ENCODE assay signal across 8 cellular contexts in the genomic region with DNA sequence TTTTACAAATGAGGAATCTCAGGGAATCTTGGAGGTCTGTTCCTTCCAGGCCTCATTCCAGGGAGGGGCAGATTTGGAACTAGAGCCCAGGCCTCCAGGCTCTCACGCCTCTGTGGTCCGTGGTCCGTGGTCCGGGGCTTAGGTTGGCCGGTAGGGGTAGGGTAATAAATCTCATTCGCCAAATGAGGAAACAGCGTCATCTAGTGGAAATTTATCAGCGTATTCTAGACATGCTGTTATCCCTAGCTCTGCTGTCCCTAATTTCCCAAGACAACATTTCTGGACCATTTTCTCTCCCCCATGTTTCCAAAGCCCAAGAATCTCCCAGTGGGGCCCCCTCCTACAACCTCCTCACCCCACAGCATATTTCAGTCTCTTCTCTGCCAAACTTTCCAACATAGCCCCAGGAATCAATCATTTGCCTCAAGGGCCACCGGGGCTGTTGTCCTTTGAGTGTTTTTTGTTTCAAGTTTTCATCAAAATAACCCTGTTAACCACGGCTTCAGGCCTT.
DNase-seq lines count a peak whose midpoint lies in the region; FAIRE-seq and TF ChIP-seq lines count a peak whose summit lies in the region.

No MANE protein-coding gene starts in this region.

- H3K36me3 ChIP-seq in Peyer's patch: no peaks in the 10 kb centered on the region
- H3K36me3 ChIP-seq in hepatocyte (replicated peaks; ENCODE audit: insufficient read depth, low read depth): no peaks in the 10 kb centered on the region

- FAIRE-seq in H54 (lab: Jason Lieb, UNC): no peak

- no peaks in the 10 kb centered on the region for H4K20me1 ChIP-seq in hepatocyte (ENCODE audit: insufficient read depth, poor library complexity, severe bottlenecking)

- H3K27me3 ChIP-seq in Peyer's patch (no peaks in the 10 kb centered on the region), hepatocyte (no peaks in the 10 kb centered on the region)

- in situ Hi-C loops in astrocyte of the cerebellum (cut with HindIII; ENCODE audit: low sequenced_read_pairs): loop anchor here (5.0 to 10.0 kb wide), 3 partner anchors 156 to 641 kb away; no protein-coding TSS in a partner anchor

- peak; percentile 65 for DNase-seq in GM10248 (ENCODE audit: extremely low spot score)
- peak; percentile 38 for DNase-seq in H54 (ENCODE audit: insufficient read length, low spot score)
- DNase-seq in LoVo (ENCODE audit: low spot score): peak; percentile 76
- peak in 1 of 3 donors; percentile 58 for DNase-seq in Peyer's patch
- DNase-seq in astrocyte of the cerebellum (ENCODE audit: low read depth): peak; percentile 88
- peak; percentile 89 for DNase-seq in hepatocyte (ENCODE audit: low spot score)
- DNase-seq in retinal pigment epithelial cell (ENCODE audit: low read depth): peak; percentile 56
- DNase-seq in activated CD4-positive, CD25-positive, alpha-beta regulatory T cell treated with anti-CD3 and anti-CD28 coated beads, Interleukin-2, amount 50 U/mL, for 72 hours: no peak

- TF ChIP-seq CTCF in GM10248 (IDR thresholded peaks at IDR 0.05; ENCODE audit: control extremely low read depth, extremely low read depth, low read depth, missing control alignments): peak; percentile 70
- TF ChIP-seq CTCF in Peyer's patch (IDR thresholded peaks at IDR 0.05): peak; percentile 35 to 98 (median 85)
- TF ChIP-seq CTCF in astrocyte of the cerebellum (IDR thresholded peaks at IDR 0.05; ENCODE audit: low read depth, low read length, missing control alignments): peak; percentile 88
- TF ChIP-seq CTCF in hepatocyte (IDR thresholded peaks at IDR 0.05; ENCODE audit: poor library complexity): peak; percentile 94
- TF ChIP-seq CTCF in retinal pigment epithelial cell (conservative IDR thresholded peaks at IDR 0.05; ENCODE audit: low read depth, low read length): peak; percentile 87

- H3K79me2 ChIP-seq in hepatocyte: no peaks in the 10 kb centered on the region

- CTCF ChIA-PET in GM10248 (lab: Yijun Ruan, JAX): interaction anchor here (0.7 to 3.4 kb wide), 33 partner anchors 9 to 952 kb away, joined by 3 to 26 read pairs (median 4); no protein-coding TSS in a partner anchor

- H3K4me1 ChIP-seq in Peyer's patch (peaks cover 0 to 16% (median 1%) of the 10 kb centered on the region in 4 donors), hepatocyte (ENCODE audit: insufficient read depth) (peaks cover 23% of the 10 kb centered on the region)

- H3K27ac ChIP-seq in Peyer's patch (peak overlapping the region in 1 of 4 donors; percentile 48), hepatocyte (peak overlapping the region; percentile 57)

- H3K9me2 ChIP-seq in hepatocyte (replicated peaks; ENCODE audit: insufficient read depth): no peaks in the 10 kb centered on the region

- peak overlapping the region; percentile 53 for H3K4me2 ChIP-seq in hepatocyte

- no peak for TF ChIP-seq POLR2A in H54 (IDR thresholded peaks at IDR 0.05; ENCODE audit: low read depth, low read length)
- TF ChIP-seq POLR2A in Peyer's patch (IDR thresholded peaks at IDR 0.05): no peak

- 15% methylated on average over 10 of the region's 10 CpGs for WGBS in hepatocyte (ENCODE audit: low lambda C conversion rate, missing lambda C conversion rate)

- peaks cover 0 to 3% (median 0%) of the 10 kb centered on the region in 4 donors for H3K9me3 ChIP-seq in Peyer's patch
- no peaks in the 10 kb centered on the region for H3K9me3 ChIP-seq in hepatocyte (ENCODE audit: low read depth)

- H3K4me3 ChIP-seq in Peyer's patch (no peak overlapping the region), astrocyte of the cerebellum (ENCODE audit: low read depth, low read length) (no peak overlapping the region), hepatocyte (no peak overlapping the region), retinal pigment epithelial cell (ENCODE audit: low read length) (no peak overlapping the region)

- POLR2A ChIA-PET in GM10248 (lab: Yijun Ruan, JAX): no interaction called here

- H2AFZ ChIP-seq in hepatocyte: no peak overlapping the region
